ENCODE assay signal across 20 cellular contexts in the genomic region with DNA sequence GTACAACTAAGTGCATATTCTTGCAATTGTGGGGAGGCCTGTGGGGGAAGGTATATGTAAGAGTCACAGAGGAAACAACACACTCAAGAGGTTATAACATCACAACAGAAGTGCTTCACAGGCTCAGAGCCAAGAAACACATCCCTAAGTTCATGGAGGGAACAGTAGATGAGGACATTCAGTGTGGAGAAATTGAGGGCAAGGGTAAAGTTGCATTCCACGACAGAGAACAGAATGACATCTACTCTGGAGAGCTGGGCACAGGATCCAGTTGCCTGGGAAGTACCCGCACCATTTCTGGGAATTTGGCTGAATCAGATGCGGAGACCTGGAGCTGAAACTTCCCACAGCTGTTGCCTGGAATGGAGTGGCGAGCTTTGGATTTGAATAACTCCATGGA.
DNase-seq lines count a peak whose midpoint lies in the region; ATAC-seq, FAIRE-seq and TF ChIP-seq lines count a peak whose summit lies in the region.
"Had no signal": no experiment of that assay in that cellular context is flagged by ENCODE, and none has a peak within 500 bp of the region (broad histone marks: within the 10 kb centered on the region; RNA-seq: fewer than 3 reads in every experiment).

No MANE protein-coding gene starts in this region.

- H2BK5ac ChIP-seq in trophoblast cell (ENCODE audit: low read depth, low read length, poor library complexity), result no peak overlapping the region

- H3K4me3 Mint-ChIP-seq in astrocyte (ENCODE audit: unreplicated experiment), result no peak overlapping the region
- H3K4me3 Mint-ChIP-seq in activated CD8-positive, alpha-beta memory T cell treated with anti-CD3 and anti-CD28 coated beads, Interleukin-2, amount 10 ng/mL, durations not matched to agents 7 days and 5 days, result no peak overlapping the region
- H3K4me3 Mint-ChIP-seq: activated T-helper 1 cell treated with anti-CD3 and anti-CD28 coated beads, Interleukin-12 subunit alpha, Interleukin-12 subunit beta, Interleukin-2, Interleukin-4 antibody, amounts not matched to agents 30 ng/mL and 10 ng/mL and 1 ng/mL, durations not matched to agents 14 hours and 24 hours and 36 hours; central memory CD8-positive, alpha-beta T cell; T-helper 17 cell had no signal

- H3K9me3 ChIP-seq in astrocyte (ENCODE audit: insufficient read depth, low read depth, low read length) (no peaks in the 10 kb centered on the region), trophoblast cell (ENCODE audit: insufficient read depth, low read depth, low read length) (peaks cover 8% of the 10 kb centered on the region)

- H3K4ac ChIP-seq in trophoblast cell (ENCODE audit: low read depth, low read length), result no peak overlapping the region

- H4K8ac ChIP-seq in trophoblast cell (ENCODE audit: low read depth, low read length), result no peak overlapping the region

- H4K20me1 ChIP-seq in astrocyte (ENCODE audit: insufficient read depth, low read length), result no peaks in the 10 kb centered on the region

- no peak overlapping the region for H4K91ac ChIP-seq in trophoblast cell (ENCODE audit: low read depth, low read length)

- H3K9ac ChIP-seq in astrocyte (ENCODE audit: low read length) (no peak overlapping the region), trophoblast cell (ENCODE audit: low read length) (no peak overlapping the region)

- H3K27me3 Mint-ChIP-seq in astrocyte (ENCODE audit: low read depth, unreplicated experiment), result peaks cover 4% of the 10 kb centered on the region
- H3K27me3 Mint-ChIP-seq in activated CD8-positive, alpha-beta memory T cell treated with anti-CD3 and anti-CD28 coated beads, Interleukin-2, amount 10 ng/mL, durations not matched to agents 7 days and 5 days, result peaks cover 4% of the 10 kb centered on the region

- H3K27me3 ChIP-seq in astrocyte (ENCODE audit: insufficient read depth, low read length) (no peaks in the 10 kb centered on the region), trophoblast cell (ENCODE audit: insufficient read depth, low read length) (no peaks in the 10 kb centered on the region)
- H3K27me3 ChIP-seq: MG63 had no signal

- H3K36me3 Mint-ChIP-seq in astrocyte (ENCODE audit: low read depth, unreplicated experiment), result no peaks in the 10 kb centered on the region
- H3K36me3 Mint-ChIP-seq in activated CD8-positive, alpha-beta memory T cell treated with anti-CD3 and anti-CD28 coated beads, Interleukin-2, amount 10 ng/mL, durations not matched to agents 7 days and 5 days, result no peaks in the 10 kb centered on the region

- no peak overlapping the region for H3K18ac ChIP-seq in trophoblast cell (ENCODE audit: low read length)

- peak; percentile 27 for DNase-seq in Ammon's horn (ENCODE audit: low spot score)
- DNase-seq in astrocyte (ENCODE audit: low read depth), result peak; percentile 81
- peak; percentile 95 to 96 for DNase-seq in foreskin fibroblast
- peak; percentile 61 to 73 for DNase-seq in trophoblast cell
- DNase-seq in islet precursor cell, result no peak
- no peak for DNase-seq in activated CD8-positive, alpha-beta memory T cell treated with anti-CD3 and anti-CD28 coated beads, Interleukin-2, amount 10 ng/mL, durations not matched to agents 7 days and 5 days
- no peak for DNase-seq in NCI-H510A treated with DMSO at 0.1 percent for 48 hours (lab: John Stamatoyannopoulos, UW)
- DNase-seq: ACHN; activated CD4-positive, alpha-beta T cell treated with anti-CD3 and anti-CD28 coated beads for 48 hours; COR-L47; MG63; NCI-H2227 treated with DMSO at 0.1 percent for 48 hours; PC-9; T-helper 17 cell had no signal

- no peak overlapping the region for H2BK12ac ChIP-seq in trophoblast cell (ENCODE audit: low read length)

- H2AK5ac ChIP-seq in trophoblast cell (ENCODE audit: low read length), result no peak overlapping the region

- H3K4me2 ChIP-seq in astrocyte (ENCODE audit: low read length) (peak overlapping the region; percentile 54), trophoblast cell (ENCODE audit: low read length) (no peak overlapping the region)
- H3K4me2 ChIP-seq: PC-9 had no signal

- peak; percentile 32 for FAIRE-seq in astrocyte (lab: Jason Lieb, UNC)
- FAIRE-seq: islet of Langerhans had no signal

- peaks cover 7% of the 10 kb centered on the region for H3K9me3 Mint-ChIP-seq in astrocyte (ENCODE audit: unreplicated experiment)
- no peaks in the 10 kb centered on the region for H3K9me3 Mint-ChIP-seq in activated CD8-positive, alpha-beta memory T cell treated with anti-CD3 and anti-CD28 coated beads, Interleukin-2, amount 10 ng/mL, durations not matched to agents 7 days and 5 days (ENCODE audit: low read depth)
- H3K9me3 Mint-ChIP-seq: central memory CD8-positive, alpha-beta T cell had no signal

- H2AFZ ChIP-seq in astrocyte (ENCODE audit: low read depth, low read length), result no peak overlapping the region
- H2AFZ ChIP-seq in trophoblast cell (ENCODE audit: insufficient read depth, low read length, poor library complexity), result no peak overlapping the region
- H2AFZ ChIP-seq: PC-9 had no signal

- no peak overlapping the region for H3K23ac ChIP-seq in trophoblast cell (ENCODE audit: low read length)

- H3K27ac ChIP-seq in astrocyte (ENCODE audit: low read depth, low read length) (no peak overlapping the region), trophoblast cell (ENCODE audit: low read depth, low read length) (no peak overlapping the region)
- H3K27ac ChIP-seq: PC-9 had no signal

- no peak overlapping the region for H3K4me3 ChIP-seq in astrocyte (ENCODE audit: insufficient read depth, low read depth, low read length)
- no peak overlapping the region for H3K4me3 ChIP-seq in foreskin fibroblast (ENCODE audit: low read depth in 1 of 2, low read length in 2 of 2)
- no peak overlapping the region for H3K4me3 ChIP-seq in trophoblast cell (ENCODE audit: low read depth, low read length)
- H3K4me3 ChIP-seq: MG63, PC-9 had no signal

- no peak overlapping the region for H4K12ac ChIP-seq in trophoblast cell (ENCODE audit: low read depth, low read length)

- no peak for ATAC-seq in HG03342 (IDR thresholded peaks at IDR 0.05; ENCODE audit: unreplicated experiment)
- no peak for ATAC-seq in activated CD8-positive, alpha-beta memory T cell treated with anti-CD3 and anti-CD28 coated beads, Interleukin-2, amount 10 ng/mL, durations not matched to agents 7 days and 5 days
- ATAC-seq: esophagus mucosa, HCT116, T-helper 17 cell had no signal

- TF ChIP-seq CTCF in astrocyte (IDR thresholded peaks at IDR 0.05; ENCODE audit: insufficient read depth, low read depth, low read length) (no peak), foreskin fibroblast (IDR thresholded peaks at IDR 0.05; ENCODE audit: low read depth, low read length) (no peak)

- H3K4me1 Mint-ChIP-seq in astrocyte (ENCODE audit: low read depth, unreplicated experiment), result peaks cover 22% of the 10 kb centered on the region
- no peaks in the 10 kb centered on the region for H3K4me1 Mint-ChIP-seq in activated CD8-positive, alpha-beta memory T cell treated with anti-CD3 and anti-CD28 coated beads, Interleukin-2, amount 10 ng/mL, durations not matched to agents 7 days and 5 days
- H3K4me1 Mint-ChIP-seq: central memory CD8-positive, alpha-beta T cell; T-helper 17 cell had no signal

- H3K79me1 ChIP-seq in trophoblast cell (ENCODE audit: low read length), result no peaks in the 10 kb centered on the region

- no peak overlapping the region for H3K14ac ChIP-seq in trophoblast cell (ENCODE audit: low read length)

- H2BK120ac ChIP-seq in trophoblast cell (ENCODE audit: insufficient read depth, low read length, poor library complexity), result no peak overlapping the region

- H3K4me1 ChIP-seq in astrocyte (ENCODE audit: insufficient read depth, low read length) (peaks cover 30% of the 10 kb centered on the region), trophoblast cell (ENCODE audit: control insufficient read depth in 1 of 2, insufficient read depth in 2 of 2, low read length in 2 of 2) (peaks cover 3 to 4% of the 10 kb centered on the region in 2 experiments)

- CTCF ChIA-PET in activated CD8-positive, alpha-beta memory T cell treated with anti-CD3 and anti-CD28 coated beads, Interleukin-2, amount 10 ng/mL, durations not matched to agents 7 days and 5 days (lab: Charles Lee), result interaction anchor here (1.0 kb wide), 1 partner anchor 7 kb away, joined by 3 read pairs; no protein-coding TSS in a partner anchor

- H3K36me3 ChIP-seq in astrocyte (ENCODE audit: insufficient read depth, low read length) (no peaks in the 10 kb centered on the region), trophoblast cell (ENCODE audit: control insufficient read depth in 1 of 2, insufficient read depth in 2 of 2, low read length in 2 of 2) (no peaks in the 10 kb centered on the region)
- H3K36me3 ChIP-seq: MG63 had no signal

- H3K79me2 ChIP-seq in astrocyte (ENCODE audit: insufficient read depth, low read length) (no peaks in the 10 kb centered on the region), trophoblast cell (ENCODE audit: control insufficient read depth, insufficient read depth, low read length, poor library complexity) (no peaks in the 10 kb centered on the region)

- no peak overlapping the region for H3K27ac Mint-ChIP-seq in astrocyte (ENCODE audit: unreplicated experiment)
- no peak overlapping the region for H3K27ac Mint-ChIP-seq in activated CD8-positive, alpha-beta memory T cell treated with anti-CD3 and anti-CD28 coated beads, Interleukin-2, amount 10 ng/mL, durations not matched to agents 7 days and 5 days
- H3K27ac Mint-ChIP-seq: activated T-helper 1 cell treated with anti-CD3 and anti-CD28 coated beads, Interleukin-12 subunit alpha, Interleukin-12 subunit beta, Interleukin-2, Interleukin-4 antibody, amounts not matched to agents 30 ng/mL and 10 ng/mL and 1 ng/mL, durations not matched to agents 14 hours and 24 hours and 36 hours; T-helper 17 cell had no signal

- no CpG with 5 or more reads among the region's 4 CpGs for WGBS in trophoblast cell (ENCODE audit: extremely low coverage, insufficient coverage, insufficient read length)

Comparison
In these comparisons a context has a peak if more than half of its experiments do, and no peak if none do; other contexts are left out.
1. DNase-seq: peak in Ammon's horn (single experiment), astrocyte (single experiment), foreskin fibroblast (2 of 2) and trophoblast cell (2 of 2); none in islet precursor cell (single experiment), activated CD8-positive, alpha-beta memory T cell treated with anti-CD3 and anti-CD28 coated beads, Interleukin-2, amount 10 ng/mL, durations not matched to agents 7 days and 5 days (single experiment) and NCI-H510A treated with DMSO at 0.1 percent for 48 hours (single experiment).